In the genomic region with DNA sequence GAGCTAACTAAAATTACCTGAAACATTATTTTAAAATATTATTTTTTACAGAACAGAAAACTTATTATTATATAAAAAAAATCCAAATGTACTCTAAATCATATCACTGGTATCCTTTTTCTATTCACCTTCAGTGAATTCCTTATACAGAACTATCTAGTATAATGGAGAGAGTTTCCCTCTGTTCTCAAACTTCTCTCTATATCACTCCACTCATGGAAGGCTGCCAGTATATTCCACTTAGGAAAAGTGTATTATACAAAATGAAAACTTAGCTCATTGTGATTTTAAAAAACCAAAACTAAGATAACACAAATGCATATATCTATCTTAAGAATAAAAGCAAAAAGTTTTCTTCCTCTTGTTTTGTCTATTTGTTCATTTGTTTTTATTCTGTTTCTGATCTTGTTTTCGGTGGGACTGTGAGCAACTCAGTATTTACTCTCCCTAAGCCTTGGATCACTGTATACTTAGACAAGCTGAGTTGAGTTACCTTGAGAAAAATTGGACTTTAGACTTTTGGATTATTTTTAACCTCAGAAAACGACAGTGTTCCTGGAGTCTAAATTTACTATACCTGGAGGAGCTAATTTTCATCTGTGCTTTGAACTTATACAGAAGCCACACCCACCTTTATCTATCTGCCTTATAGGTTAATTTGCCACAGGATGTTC, we compare ENCODE assay signal across 6 cellular contexts.
"Had no signal": no experiment of that assay in that cellular context is flagged by ENCODE, and none has a peak within 500 bp of the region (broad histone marks: within the 10 kb centered on the region; RNA-seq: fewer than 3 reads in every experiment).

No MANE protein-coding gene starts in this region.

- DNase-seq: GM23248, GOT3, H7, HCEC 1CT, IMR-90 had no signal

- H2AFZ ChIP-seq: GM23248 had no signal

- FAIRE-seq: HTR-8/SVneo had no signal

- H3K27ac ChIP-seq: GM23248 had no signal

- H3K4me3 ChIP-seq: GM23248 had no signal
